25 cellular contexts compared by ENCODE assay signal in genomic region chr18:10942998-10943397, GRCh38.
"Had no signal": no experiment of that assay in that cellular context is flagged by ENCODE, and none has a peak within 500 bp of the region (broad histone marks: within the 10 kb centered on the region; RNA-seq: fewer than 3 reads in every experiment).

No MANE protein-coding gene starts in this region.

- H2AFZ ChIP-seq: hepatocyte had no signal

- H3K4me2 ChIP-seq: hepatocyte had no signal

- H3K27me3 ChIP-seq: dorsolateral prefrontal cortex, foreskin keratinocyte, gastroesophageal sphincter, heart left ventricle, hepatocyte, left lung, right atrium auricular region, sigmoid colon, stomach, testis, tibial artery had no signal

- H3K9me3 ChIP-seq: prostate gland, testis had no signal

- H3K27ac ChIP-seq: dorsolateral prefrontal cortex, epithelial cell of prostate, foreskin keratinocyte, gastroesophageal sphincter, heart left ventricle, hepatocyte, left lung, prostate gland, right atrium auricular region, sigmoid colon, stomach, testis, tibial artery had no signal

- ATAC-seq: esophagus mucosa; foreskin keratinocyte; gastroesophageal sphincter; heart left ventricle; left lung; mucosa of descending colon; natural killer cell treated with Interleukin-12 subunit alpha and Interleukin-12 subunit beta and Interleukin-15 and Interleukin-18, amount 100 ng/mL, for 72 hours; stimulated activated effector memory CD8-positive, alpha-beta T cell treated with anti-CD3 and anti-CD28 coated beads, Interleukin-12 subunit alpha, Interleukin-12 subunit beta, amount 100 ng/mL, for 72 hours had no signal

- FAIRE-seq: colon, kidney had no signal

- H3K79me2 ChIP-seq: hepatocyte had no signal

- DNase-seq: dorsolateral prefrontal cortex; effector CD4-positive, alpha-beta T cell; foreskin keratinocyte; heart left ventricle; kidney; left lung; mesenchymal stem cell; mucosa of descending colon; naive B cell; sigmoid colon; stimulated activated CD4-positive, alpha-beta T cell treated with anti-CD3 and anti-CD28 coated beads, Interleukin-2, amount 100 ng/mL, for 24 hours; stimulated activated CD4-positive, alpha-beta T cell treated with anti-CD3 and anti-CD28 coated beads, Interleukin-4, amount 100 ng/mL, for 24 hours; stimulated activated naive CD4-positive, alpha-beta T cell treated with Interleukin-2 at 50 U/mL for 16 hours; stomach; testis; tibial artery had no signal

- H3K36me3 ChIP-seq: gastroesophageal sphincter, heart left ventricle, left lung, prostate gland, right atrium auricular region, sigmoid colon, stomach, tibial artery had no signal

- H3K4me1 ChIP-seq: foreskin keratinocyte, gastroesophageal sphincter, heart left ventricle, left lung, prostate gland, right atrium auricular region, stomach, testis had no signal

- H3K4me3 ChIP-seq: dorsolateral prefrontal cortex, gastroesophageal sphincter, heart left ventricle, hepatocyte, left lung, mucosa of descending colon, prostate gland, right atrium auricular region, sigmoid colon, stomach, testis, tibial artery had no signal
